35 cellular contexts compared by ENCODE assay signal in the genomic region with DNA sequence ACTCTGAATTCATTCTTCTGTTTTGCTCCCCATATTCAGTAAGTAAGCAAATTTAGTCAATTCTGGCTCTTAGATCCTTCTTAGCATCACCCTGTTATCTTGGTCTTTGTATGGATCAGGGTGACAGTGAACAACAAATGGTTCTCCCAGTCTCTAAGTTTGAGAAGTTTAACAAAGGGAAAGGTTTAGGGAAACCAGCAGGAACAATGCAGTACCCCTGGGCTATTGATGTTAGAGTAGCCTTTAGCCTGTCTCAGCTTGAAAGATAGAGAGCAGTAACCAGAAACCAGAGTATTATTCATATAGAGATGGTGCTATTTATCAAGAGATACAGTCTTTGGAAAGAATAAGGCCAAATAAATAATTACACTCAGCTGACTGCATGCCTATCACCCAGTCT.
"Had no signal": no experiment of that assay in that cellular context is flagged by ENCODE, and none has a peak within 500 bp of the region (broad histone marks: within the 10 kb centered on the region; RNA-seq: fewer than 3 reads in every experiment).

No MANE protein-coding gene starts in this region.

- DNase-seq: activated CD4-positive, alpha-beta T cell treated with anti-CD3 and anti-CD28 coated beads, Interleukin-2, amount 10 ng/mL, durations not matched to agents 24 days and 14 days; activated CD4-positive, alpha-beta T cell treated with anti-CD3 and anti-CD28 coated beads, Interleukin-2, amount 50 U/mL, for 4 hours; activated CD8-positive, alpha-beta T cell treated with anti-CD3 and anti-CD28 coated beads for 36 hours; activated effector memory CD4-positive, alpha-beta T cell treated with anti-CD3 and anti-CD28 coated beads, Interleukin-2, amount 50 U/mL, for 16 hours; activated naive CD4-positive, alpha-beta T cell; activated naive CD4-positive, alpha-beta T cell treated with anti-CD3 and anti-CD28 coated beads, Interleukin-2, amount 50 U/mL, for 16 hours; activated naive CD8-positive, alpha-beta T cell treated with anti-CD3 and anti-CD28 coated beads for 36 hours; activated T-cell treated with anti-CD3 and anti-CD28 coated beads, Interleukin-2, amount 50 U/mL, for 1 hour; activated T-cell treated with anti-CD3 and anti-CD28 coated beads, Interleukin-2, amount 50 U/mL, for 72 hours; amniotic stem cell; aorta; Kasumi-1; KG1; MM.1S; MV-4-11; NCI-H1092; NCI-H1436 treated with DMSO at 0.1 percent for 48 hours; NCI-H187; NCI-H2081; NCI-H345; NCI-H524 treated with DMSO at 0.1 percent for 48 hours; NCI-H748 treated with DMSO at 0.1 percent for 48 hours; NK-92 treated with Interleukin-12 subunit alpha and Interleukin-12 subunit beta, amount 100 ng/mL, for 24 hours; PC-3; Peyer's patch; RPMI8226; SHP77 treated with DMSO at 0.1 percent for 48 hours; SK-N-SH; T-helper 17 cell; T-helper 9 cell; WERI-Rb-1 had no signal

- H3K27me3 ChIP-seq: cardiac muscle cell, Peyer's patch, SJSA1 had no signal

- H3K27ac ChIP-seq: cardiac muscle cell, Peyer's patch, SJSA1, WERI-Rb-1 had no signal

- H3K4me1 Mint-ChIP-seq: activated CD4-positive, alpha-beta T cell treated with anti-CD3 and anti-CD28 coated beads, Interleukin-2, amount 10 ng/mL, durations not matched to agents 24 days and 14 days; activated naive CD8-positive, alpha-beta T cell treated with anti-CD3 and anti-CD28 coated beads for 36 hours; activated T-helper 17 cell treated with anti-CD3 and anti-CD28 coated beads, Interleukin-2, amount 50 U/mL, for 72 hours; central memory CD8-positive, alpha-beta T cell; T-helper 17 cell had no signal

- H3K9me3 ChIP-seq: Peyer's patch, SK-N-SH had no signal

- H3K4me3 ChIP-seq: cardiac muscle cell, Peyer's patch, SJSA1 had no signal

- H3K9ac ChIP-seq: SK-N-SH had no signal

- H3K4me3 Mint-ChIP-seq: activated CD4-positive, alpha-beta T cell treated with anti-CD3 and anti-CD28 coated beads, Interleukin-2, amount 10 ng/mL, durations not matched to agents 24 days and 14 days; activated CD8-positive, alpha-beta T cell treated with anti-CD3 and anti-CD28 coated beads for 36 hours; activated naive CD8-positive, alpha-beta T cell treated with anti-CD3 and anti-CD28 coated beads for 36 hours; activated T-cell treated with anti-CD3 and anti-CD28 coated beads, Interleukin-2, amount 50 U/mL, for 72 hours; activated T-helper 17 cell treated with anti-CD3 and anti-CD28 coated beads, Interleukin-2, amount 50 U/mL, for 72 hours; central memory CD8-positive, alpha-beta T cell; T-helper 17 cell had no signal

- H3K4me2 ChIP-seq: SK-N-SH had no signal

- H3K9me2 ChIP-seq: SK-N-SH had no signal

- ATAC-seq: activated CD8-positive, alpha-beta T cell treated with anti-CD3 and anti-CD28 coated beads for 36 hours; activated T-cell treated with anti-CD3 and anti-CD28 coated beads, Interleukin-2, amount 50 U/mL, for 72 hours; activated T-helper 17 cell treated with anti-CD3 and anti-CD28 coated beads, Interleukin-2, amount 50 U/mL, for 72 hours; PC-3; T-helper 17 cell had no signal

- H3K36me3 Mint-ChIP-seq: activated naive CD8-positive, alpha-beta T cell treated with anti-CD3 and anti-CD28 coated beads for 36 hours had no signal

- H3K36me3 ChIP-seq: cardiac muscle cell, Peyer's patch, SJSA1, WERI-Rb-1 had no signal

- H3K4me1 ChIP-seq: Peyer's patch, SJSA1 had no signal

- H3K27ac Mint-ChIP-seq: activated CD4-positive, alpha-beta T cell treated with anti-CD3 and anti-CD28 coated beads, Interleukin-2, amount 10 ng/mL, durations not matched to agents 24 days and 14 days; activated CD8-positive, alpha-beta T cell treated with anti-CD3 and anti-CD28 coated beads for 36 hours; activated naive CD8-positive, alpha-beta T cell treated with anti-CD3 and anti-CD28 coated beads for 36 hours; activated T-cell treated with anti-CD3 and anti-CD28 coated beads, Interleukin-2, amount 50 U/mL, for 72 hours; activated T-helper 17 cell treated with anti-CD3 and anti-CD28 coated beads, Interleukin-2, amount 50 U/mL, for 72 hours; T-helper 17 cell had no signal

- H3K27me3 Mint-ChIP-seq: activated CD4-positive, alpha-beta T cell treated with anti-CD3 and anti-CD28 coated beads, Interleukin-2, amount 10 ng/mL, durations not matched to agents 24 days and 14 days; activated CD8-positive, alpha-beta T cell treated with anti-CD3 and anti-CD28 coated beads for 36 hours; activated naive CD8-positive, alpha-beta T cell treated with anti-CD3 and anti-CD28 coated beads for 36 hours; activated T-helper 17 cell treated with anti-CD3 and anti-CD28 coated beads, Interleukin-2, amount 50 U/mL, for 72 hours; central memory CD8-positive, alpha-beta T cell; T-helper 17 cell had no signal
